11 cellular contexts compared by ENCODE assay signal in the genomic region with DNA sequence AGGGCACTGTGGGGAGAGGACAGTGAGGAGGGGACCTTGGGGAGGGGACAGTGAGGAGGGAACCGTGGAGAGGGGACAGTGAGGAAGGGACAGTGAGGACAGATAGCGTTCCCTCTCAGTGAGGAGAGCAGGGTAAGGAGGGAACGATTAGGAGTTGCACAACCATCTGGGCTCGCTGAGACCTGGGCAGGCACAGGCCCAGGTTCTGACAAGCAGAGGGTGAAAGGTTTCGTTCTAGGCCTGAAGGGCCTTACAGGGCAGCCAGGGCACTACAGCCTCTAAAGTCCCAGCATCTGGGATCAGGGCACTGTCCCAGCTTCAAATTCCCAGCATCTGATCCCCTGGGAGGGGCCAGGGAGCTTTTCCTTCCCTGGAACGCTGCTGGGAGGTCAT. TPM values are rescaled to one million over a fixed set of nuclear protein-coding genes. Genes with fewer than 3 reads are reported as not detected.
DNase-seq lines count a peak whose midpoint lies in the region; ATAC-seq, FAIRE-seq and TF ChIP-seq lines count a peak whose summit lies in the region.
"Not testable (repeated sequence)": the region's sequence is repeated elsewhere in the genome, so short reads cannot be mapped to it uniquely, and the experiment has no call there.
"Had no signal": no experiment of that assay in that cellular context is flagged by ENCODE, and none has a peak within 500 bp of the region (broad histone marks: within the 10 kb centered on the region; RNA-seq: fewer than 3 reads in every experiment).

No MANE protein-coding gene starts in this region.

- FAIRE-seq in A549 (lab: Jason Lieb, UNC) = not testable (repeated sequence)

- ATAC-seq in A549 (peak; percentile 48 to 53; a peak in 5 of 6 replicates), esophagus mucosa (peak; percentile 44)

- not testable (repeated sequence) for H3K4me2 ChIP-seq in A549

- CTCF ChIA-PET in A549 (lab: Yijun Ruan, JAX) = not testable (repeated sequence)

- WGBS in A549 (ENCODE audit: missing lambda C conversion rate) = 98% methylated on average over 4 of the region's 6 CpGs

- H3K27ac ChIP-seq in A549 = not testable (repeated sequence)

- DNase-seq in A549 (ENCODE audit: low read depth in 1 of 2, low spot score in 1 of 2) = not testable (repeated sequence)

- not testable (repeated sequence) for H3K9me3 ChIP-seq in A549

- H3K4me3 ChIP-seq in A549 = not testable (repeated sequence)

- not testable (repeated sequence) for H3K4me1 ChIP-seq in A549

- not testable (repeated sequence) for TF ChIP-seq RAD21 in A549 (conservative IDR thresholded peaks at IDR 0.05 in 1 of 2, IDR thresholded peaks at IDR 0.05 in 1 of 2)

- not testable (repeated sequence) for TF ChIP-seq EP300 in A549 (IDR thresholded peaks at IDR 0.05)

- not testable (repeated sequence) for TF ChIP-seq POLR2A in A549 (IDR thresholded peaks at IDR 0.05; ENCODE audit: low read length)

- TF ChIP-seq CTCF in A549 (IDR thresholded peaks at IDR 0.05) = not testable (repeated sequence)

- POLR2A ChIA-PET in A549 (lab: Yijun Ruan, JAX) = not testable (repeated sequence)

RNA-seq across cellular contexts. Expression of a gene that starts 0.7 kb away (rescaled TPM):
- polyA plus RNA-seq in A549 (2011; rRNA removed) (not detected in 2 replicates), A549 (2017; fragmentation: RNase III; extraction: RNeasy Plus Mini Kit Qiagen cat#74134 plus additional on column Dnase treatment) (not detected in 3 replicates)
- not detected in 2 replicates for polyA plus RNA-seq in A549 (2012; cell fraction: cytosol; rRNA removed)
- not detected in 2 replicates for polyA plus RNA-seq in A549 (2012; cell fraction: nucleus; rRNA removed)
- polyA minus RNA-seq in A549 (2011; rRNA and poly(A)+ RNA removed) = 0.29 and 1.0 TPM in 2 replicates
- total RNA-seq in esophagus mucosa = not detected
- total RNA-seq: cardiac muscle cell; CD4-positive, alpha-beta memory T cell; endodermal cell; gastrocnemius medialis; psoas muscle; ureter had no signal
- polyA plus RNA-seq: cardiac muscle cell; CD4-positive, alpha-beta memory T cell; IgD-negative memory B cell; immature natural killer cell had no signal

RNA-seq across cellular contexts. Expression of a gene that starts 12.7 kb away (rescaled TPM):
- not detected in 2 replicates for polyA plus RNA-seq in A549 (2011; rRNA removed)
- polyA plus RNA-seq in A549 (2012; cell fraction: cytosol; rRNA removed) = not detected in 2 replicates
- polyA plus RNA-seq in A549 (2012; cell fraction: nucleus; rRNA removed) = not detected in 2 replicates
- not detected in 3 replicates for polyA plus RNA-seq in A549 (2017; fragmentation: RNase III; extraction: RNeasy Plus Mini Kit Qiagen cat#74134 plus additional on column Dnase treatment)
- not detected in 2 replicates for polyA minus RNA-seq in A549 (2011; rRNA and poly(A)+ RNA removed)
- not detected for total RNA-seq in esophagus mucosa
- total RNA-seq: cardiac muscle cell; CD4-positive, alpha-beta memory T cell; endodermal cell; gastrocnemius medialis; mucosa of gallbladder; ureter had no signal
- polyA plus RNA-seq: cardiac muscle cell; CD4-positive, alpha-beta memory T cell; IgD-negative memory B cell; psoas muscle had no signal

RNA-seq across cellular contexts. Expression of a gene that starts 14.7 kb away (rescaled TPM):
- 15.8 and 17.0 TPM in 2 replicates for polyA plus RNA-seq in A549 (2011; rRNA removed)
- 44.9 and 59.3 TPM in 2 replicates for polyA plus RNA-seq in A549 (2012; cell fraction: cytosol; rRNA removed)
- 83.4 and 117 TPM in 2 replicates for polyA plus RNA-seq in A549 (2012; cell fraction: nucleus; rRNA removed)
- 24.6 to 28.4 TPM (median 25.9 TPM) in 3 replicates for polyA plus RNA-seq in A549 (2017; fragmentation: RNase III; extraction: RNeasy Plus Mini Kit Qiagen cat#74134 plus additional on column Dnase treatment)
- 19.7 and 35.0 TPM in 2 replicates for polyA minus RNA-seq in A549 (2011; rRNA and poly(A)+ RNA removed)
- 20.5 TPM for total RNA-seq in esophagus mucosa

RNA-seq across cellular contexts. Expression of a gene that starts 19.6 kb away (rescaled TPM):
- polyA plus RNA-seq in A549 (2011; rRNA removed) (0.20 and 0.26 TPM in 2 replicates), A549 (2017; fragmentation: RNase III; extraction: RNeasy Plus Mini Kit Qiagen cat#74134 plus additional on column Dnase treatment) (0.23 to 0.68 TPM in 2 of 3 replicates, not detected in the other)
- polyA plus RNA-seq in A549 (2012; cell fraction: cytosol; rRNA removed) = 0.30 and 0.36 TPM in 2 replicates
- polyA plus RNA-seq in A549 (2012; cell fraction: nucleus; rRNA removed) = 0.30 TPM in 1 of 2 replicates, not detected in the other
- polyA minus RNA-seq in A549 (2011; rRNA and poly(A)+ RNA removed) = not detected in 2 replicates
- total RNA-seq in esophagus mucosa = 8.2 TPM
- polyA plus RNA-seq: cardiac muscle cell had no signal

RNA-seq across cellular contexts. Expression of a gene that starts 23.4 kb away (rescaled TPM):
- polyA plus RNA-seq in A549 (2011; rRNA removed) (not detected in 2 replicates), A549 (2017; fragmentation: RNase III; extraction: RNeasy Plus Mini Kit Qiagen cat#74134 plus additional on column Dnase treatment) (0.51 to 1.3 TPM (median 0.58 TPM) in 3 replicates)
- 1.8 and 2.7 TPM in 2 replicates for polyA plus RNA-seq in A549 (2012; cell fraction: cytosol; rRNA removed)
- 1.2 and 2.6 TPM in 2 replicates for polyA plus RNA-seq in A549 (2012; cell fraction: nucleus; rRNA removed)
- 0.74 TPM in 1 of 2 replicates, not detected in the other for polyA minus RNA-seq in A549 (2011; rRNA and poly(A)+ RNA removed)
- total RNA-seq in esophagus mucosa = 7.9 TPM
- total RNA-seq: cardiac muscle cell had no signal
- polyA plus RNA-seq: CD4-positive, alpha-beta memory T cell had no signal
